Comparison of ENCODE assay signal across 8 cellular contexts in the genomic region with DNA sequence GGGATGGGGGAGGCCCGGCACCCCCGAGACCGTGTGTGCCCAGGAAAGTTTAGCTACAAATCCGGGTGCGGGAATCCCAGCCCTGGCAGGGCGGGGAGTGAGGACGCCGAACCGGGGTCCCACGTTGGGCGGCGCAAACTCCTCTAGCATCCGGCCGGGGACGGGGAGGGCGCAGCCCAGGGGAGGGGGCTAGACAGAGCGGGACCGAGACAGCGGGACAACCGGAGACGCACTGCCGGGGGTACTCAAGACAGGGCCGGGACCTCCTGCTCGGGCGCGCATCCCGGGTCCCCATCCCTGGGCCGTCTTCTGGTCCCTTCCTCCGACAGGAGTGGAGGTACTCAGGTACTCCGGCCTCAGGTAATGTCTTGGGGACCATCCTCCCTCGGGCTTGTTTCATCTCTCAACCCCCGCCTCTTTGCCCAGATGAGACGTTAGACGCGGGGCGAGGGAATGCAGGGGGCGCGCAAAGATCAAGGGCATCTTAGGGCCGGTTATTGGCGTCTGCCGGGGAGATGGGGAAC. TPM values are rescaled to one million over a fixed set of nuclear protein-coding genes. Genes with fewer than 3 reads are reported as not detected.
DNase-seq lines count a peak whose midpoint lies in the region; ATAC-seq and TF ChIP-seq lines count a peak whose summit lies in the region.

No MANE protein-coding gene starts in this region.

- no TSS peak for BruUV-seq in OCI-LY7 (replicated peaks; lab: Mats Ljungman, UMichigan)

- no peak overlapping the region for H2AFZ ChIP-seq in OCI-LY7 (ENCODE audit: low read length)

- H3K27ac ChIP-seq in OCI-LY7 (ENCODE audit: low read depth, low read length, poor library complexity, severe bottlenecking), result no peak overlapping the region
- no peak overlapping the region for H3K27ac ChIP-seq in esophagus muscularis mucosa (replicated peaks in 1 of 4)
- peak overlapping the region in 1 of 2 donors; percentile 35 for H3K27ac ChIP-seq in prostate gland

- H3K4me1 ChIP-seq in OCI-LY7 (ENCODE audit: insufficient read depth, low read length, poor library complexity, severe bottlenecking) (peaks cover 2% of the 10 kb centered on the region), esophagus muscularis mucosa (peaks cover 14 to 22% (median 19%) of the 10 kb centered on the region in 4 donors), prostate gland (replicated peaks) (no peaks in the 10 kb centered on the region)

- H4K20me1 ChIP-seq in OCI-LY7 (ENCODE audit: insufficient read depth, low read length), result no peaks in the 10 kb centered on the region

- H3K27me3 ChIP-seq in esophagus muscularis mucosa, result peaks cover 0 to 5% (median 0%) of the 10 kb centered on the region in 4 donors
- no peaks in the 10 kb centered on the region for H3K27me3 ChIP-seq in prostate gland (replicated peaks; ENCODE audit: insufficient read depth)

- intact Hi-C loops in OCI-LY7 (cut with micrococcal nuclease; ENCODE audit: unreplicated experiment) (no loop called here), esophagus muscularis mucosa (cut with DNase I) (no loop called here), prostate gland (cut with DNase I) (no loop called here)

- no peak for TF ChIP-seq EP300 in esophagus muscularis mucosa (IDR thresholded peaks at IDR 0.05)

- TF ChIP-seq POLR2A in esophagus muscularis mucosa (IDR thresholded peaks at IDR 0.05; ENCODE audit: low read depth) (no peak), prostate gland (IDR thresholded peaks at IDR 0.05) (no peak)

- no peaks in the 10 kb centered on the region for H3K9me2 ChIP-seq in OCI-LY7 (ENCODE audit: insufficient read depth, low read length)

- no peak for TF ChIP-seq CTCF in OCI-LY7 (conservative IDR thresholded peaks at IDR 0.05; ENCODE audit: low read length)
- TF ChIP-seq CTCF in esophagus muscularis mucosa (IDR thresholded peaks at IDR 0.05), result no peak
- no peak for TF ChIP-seq CTCF in prostate gland (IDR thresholded peaks at IDR 0.05)

- ATAC-seq in GM21390 (IDR thresholded peaks at IDR 0.05; ENCODE audit: unreplicated experiment) (peak; percentile 3), GM21825 (IDR thresholded peaks at IDR 0.05; ENCODE audit: unreplicated experiment) (no peak)

- 19% methylated on average over 9 of the region's 41 CpGs for WGBS in esophagus muscularis mucosa
- WGBS in prostate gland, result 10% methylated on average over 30 of the region's 41 CpGs

- no peaks in the 10 kb centered on the region for H3K9me3 ChIP-seq in OCI-LY7 (ENCODE audit: low read length)
- H3K9me3 ChIP-seq in esophagus muscularis mucosa, result no peaks in the 10 kb centered on the region
- H3K9me3 ChIP-seq in prostate gland, result no peaks in the 10 kb centered on the region

- no peak for DNase-seq in OCI-LY7 (ENCODE audit: low spot score)
- DNase-seq in esophagus muscularis mucosa (ENCODE audit: extremely low spot score), result no peak
- DNase-seq in prostate gland (ENCODE audit: low spot score), result no peak
- no peak for DNase-seq in SHP77 (lab: John Stamatoyannopoulos, UW)
- DNase-seq in NCI-H345 treated with DMSO at 0.1 percent for 48 hours (lab: John Stamatoyannopoulos, UW; ENCODE audit: unreplicated experiment), result no peak
- DNase-seq in NCI-H2081 (lab: John Stamatoyannopoulos, UW), result no peak

- H3K36me3 ChIP-seq in OCI-LY7 (ENCODE audit: insufficient read depth, low read length), result no peaks in the 10 kb centered on the region
- no peaks in the 10 kb centered on the region for H3K36me3 ChIP-seq in esophagus muscularis mucosa
- H3K36me3 ChIP-seq in prostate gland, result no peaks in the 10 kb centered on the region

- POLR2A ChIA-PET in OCI-LY7 (lab: Charles Lee), result no interaction called here

- CTCF ChIA-PET in OCI-LY7 (lab: Charles Lee; ENCODE audit: unreplicated experiment), result no interaction called here

- H3K79me2 ChIP-seq in OCI-LY7 (ENCODE audit: insufficient read depth, low read depth, low read length), result no peaks in the 10 kb centered on the region

- H3K4me3 ChIP-seq in OCI-LY7 (ENCODE audit: low read depth, low read length, poor library complexity, severe bottlenecking) (peak overlapping the region; percentile 38), esophagus muscularis mucosa (peak overlapping the region; percentile 63 to 74 (median 66)), prostate gland (peak overlapping the region; percentile 51 to 54)

- peak overlapping the region; percentile 70 for H3K4me2 ChIP-seq in OCI-LY7 (ENCODE audit: low read length)

RNA-seq across cellular contexts. Expression of gene PDZD2, which starts 0.6 kb away (rescaled TPM):
- 7.2 and 8.6 TPM in 2 replicates for total RNA-seq in OCI-LY7 (2014; rRNA removed; shearing (Covaris generic))
- 10.4 and 10.6 TPM in 2 replicates for total RNA-seq in OCI-LY7 (2022)
- 10 to 100 TPM; 10.2 to 15.0 (median 12.2) TPM for total RNA-seq in esophagus muscularis mucosa
- total RNA-seq in prostate gland, result 10 to 100 TPM; 10.3 to 59.5 TPM
